In genomic region chr6:150878347-150879213, GRCh38 we compare ENCODE assay signal across 23 cellular contexts. TPM values are rescaled to one million over a fixed set of nuclear protein-coding genes. Genes with fewer than 3 reads are reported as not detected.
DNase-seq lines count a peak whose midpoint lies in the region; ATAC-seq and TF ChIP-seq lines count a peak whose summit lies in the region.
"Had no signal": no experiment of that assay in that cellular context is flagged by ENCODE, and none has a peak within 500 bp of the region (broad histone marks: within the 10 kb centered on the region; RNA-seq: fewer than 3 reads in every experiment).

No MANE protein-coding gene starts in this region.

- peak overlapping the region; percentile 51; the same call in 1 of the 2 replicates for H3K27ac Mint-ChIP-seq in HFFc6
- peak overlapping the region; percentile 91 for H3K27ac Mint-ChIP-seq in endodermal cell
- peak overlapping the region in 2 of 3 experiments; percentile 29 to 76 for H3K27ac Mint-ChIP-seq in nephron
- no peak overlapping the region for H3K27ac Mint-ChIP-seq in activated T-cell treated with anti-CD3 and anti-CD28 coated beads, Interleukin-2, amount 50 U/mL, for 24 hours
- H3K27ac Mint-ChIP-seq: activated CD4-positive, alpha-beta memory T cell treated with anti-CD3 and anti-CD28 coated beads for 36 hours; CD4-positive, alpha-beta T cell; immature natural killer cell; natural killer cell treated with Interleukin-12 subunit alpha and Interleukin-12 subunit beta and Interleukin-15 and Interleukin-18, amount 100 ng/mL, for 72 hours had no signal

- peaks cover 39% of the 10 kb centered on the region for H3K36me3 Mint-ChIP-seq in HFFc6 (ENCODE audit: low read depth)
- H3K36me3 Mint-ChIP-seq in endodermal cell (ENCODE audit: low read depth) = peaks cover 26% of the 10 kb centered on the region
- peaks cover 28% of the 10 kb centered on the region for H3K36me3 Mint-ChIP-seq in nephron (ENCODE audit: low read depth)
- H3K36me3 Mint-ChIP-seq in activated T-cell treated with anti-CD3 and anti-CD28 coated beads, Interleukin-2, amount 50 U/mL, for 24 hours (ENCODE audit: low read depth) = peaks cover 97% of the 10 kb centered on the region
- H3K36me3 Mint-ChIP-seq: natural killer cell treated with Interleukin-12 subunit alpha and Interleukin-12 subunit beta and Interleukin-15 and Interleukin-18, amount 100 ng/mL, for 72 hours had no signal

- H3K9ac ChIP-seq in endodermal cell (ENCODE audit: extremely low read depth, low read length, poor library complexity, severe bottlenecking) = no peak overlapping the region

- H3K4me1 Mint-ChIP-seq in HFFc6 (ENCODE audit: low read depth) (peaks cover 63% of the 10 kb centered on the region), endodermal cell (peaks cover 47% of the 10 kb centered on the region), nephron (peaks cover 70% of the 10 kb centered on the region)
- H3K4me1 Mint-ChIP-seq in activated T-cell treated with anti-CD3 and anti-CD28 coated beads, Interleukin-2, amount 50 U/mL, for 24 hours (ENCODE audit: low read depth) = no peaks in the 10 kb centered on the region
- H3K4me1 Mint-ChIP-seq: immature natural killer cell had no signal

- no peak for ATAC-seq in GM18520 (IDR thresholded peaks at IDR 0.05; ENCODE audit: unreplicated experiment)
- ATAC-seq: left ventricle myocardium superior; natural killer cell treated with Interleukin-12 subunit alpha and Interleukin-12 subunit beta and Interleukin-15 and Interleukin-18, amount 100 ng/mL, for 72 hours had no signal

- H3K9me3 Mint-ChIP-seq in HFFc6 = no peaks in the 10 kb centered on the region
- H3K9me3 Mint-ChIP-seq in endodermal cell = no peaks in the 10 kb centered on the region
- H3K9me3 Mint-ChIP-seq in nephron = no peaks in the 10 kb centered on the region
- H3K9me3 Mint-ChIP-seq in activated T-cell treated with anti-CD3 and anti-CD28 coated beads, Interleukin-2, amount 50 U/mL, for 24 hours = no peaks in the 10 kb centered on the region
- H3K9me3 Mint-ChIP-seq: activated CD4-positive, alpha-beta memory T cell treated with anti-CD3 and anti-CD28 coated beads for 36 hours; CD4-positive, alpha-beta T cell; immature natural killer cell; natural killer cell treated with Interleukin-12 subunit alpha and Interleukin-12 subunit beta and Interleukin-15 and Interleukin-18, amount 100 ng/mL, for 72 hours had no signal

- H3K4me3 ChIP-seq in endodermal cell (ENCODE audit: low read length) = no peak overlapping the region
- H3K4me3 ChIP-seq in WERI-Rb-1 (ENCODE audit: low read depth, low read length) = no peak overlapping the region
- H3K4me3 ChIP-seq: breast epithelium, prostate gland, uterus had no signal

- peaks cover 47% of the 10 kb centered on the region for H3K36me3 ChIP-seq in endodermal cell (ENCODE audit: control insufficient read depth, insufficient read depth, low read length)
- peaks cover 21% of the 10 kb centered on the region for H3K36me3 ChIP-seq in WERI-Rb-1
- H3K36me3 ChIP-seq: breast epithelium, prostate gland, uterus had no signal

- peaks cover 5% of the 10 kb centered on the region for H3K27me3 Mint-ChIP-seq in HFFc6 (ENCODE audit: insufficient read depth)
- no peaks in the 10 kb centered on the region for H3K27me3 Mint-ChIP-seq in endodermal cell (ENCODE audit: insufficient read depth)
- H3K27me3 Mint-ChIP-seq in nephron (ENCODE audit: low read depth) = no peaks in the 10 kb centered on the region
- no peaks in the 10 kb centered on the region for H3K27me3 Mint-ChIP-seq in activated T-cell treated with anti-CD3 and anti-CD28 coated beads, Interleukin-2, amount 50 U/mL, for 24 hours
- H3K27me3 Mint-ChIP-seq: activated CD4-positive, alpha-beta memory T cell treated with anti-CD3 and anti-CD28 coated beads for 36 hours; CD4-positive, alpha-beta T cell; natural killer cell treated with Interleukin-12 subunit alpha and Interleukin-12 subunit beta and Interleukin-15 and Interleukin-18, amount 100 ng/mL, for 72 hours had no signal

- H3K4me3 Mint-ChIP-seq in HFFc6 (no peak overlapping the region), endodermal cell (peak overlapping the region; percentile 23), nephron (peak overlapping the region in 1 of 3 experiments; percentile 31)
- H3K4me3 Mint-ChIP-seq in activated T-cell treated with anti-CD3 and anti-CD28 coated beads, Interleukin-2, amount 50 U/mL, for 24 hours = no peak overlapping the region
- H3K4me3 Mint-ChIP-seq: activated CD4-positive, alpha-beta memory T cell treated with anti-CD3 and anti-CD28 coated beads for 36 hours; CD4-positive, alpha-beta T cell; immature natural killer cell; natural killer cell treated with Interleukin-12 subunit alpha and Interleukin-12 subunit beta and Interleukin-15 and Interleukin-18, amount 100 ng/mL, for 72 hours had no signal

- no peaks in the 10 kb centered on the region for H3K9me3 ChIP-seq in endodermal cell (ENCODE audit: control insufficient read depth, low read length)
- H3K9me3 ChIP-seq in WERI-Rb-1 (ENCODE audit: severe bottlenecking) = no peaks in the 10 kb centered on the region
- H3K9me3 ChIP-seq: breast epithelium, prostate gland, uterus had no signal

- TF ChIP-seq CTCF in HFFc6 (IDR thresholded peaks at IDR 0.05) = no peak
- no peak for TF ChIP-seq CTCF in endodermal cell (conservative IDR thresholded peaks at IDR 0.05)
- TF ChIP-seq CTCF in nephron (IDR thresholded peaks at IDR 0.05; ENCODE audit: unreplicated experiment in 3 of 3) = no peak
- no peak for TF ChIP-seq CTCF in WERI-Rb-1 (IDR thresholded peaks at IDR 0.05; ENCODE audit: low read depth, low read length)

- H3K27me3 ChIP-seq in endodermal cell (ENCODE audit: control insufficient read depth, insufficient read depth, low read length, poor library complexity, severe bottlenecking) (no peaks in the 10 kb centered on the region), WERI-Rb-1 (ENCODE audit: insufficient read depth, low read depth, severe bottlenecking) (no peaks in the 10 kb centered on the region)
- H3K27me3 ChIP-seq: breast epithelium, uterus had no signal

- DNase-seq in ELF-1 (ENCODE audit: low read depth, low spot score) = peak; percentile 81
- no peak for DNase-seq in HFFc6
- peak; percentile 83 for DNase-seq in endodermal cell
- no peak for DNase-seq in AG08395 (ENCODE audit: low spot score)
- no peak for DNase-seq in activated T-cell treated with anti-CD3 and anti-CD28 coated beads, Interleukin-2, amount 50 U/mL, for 24 hours
- DNase-seq in WERI-Rb-1 = no peak
- DNase-seq: activated CD4-positive, alpha-beta memory T cell treated with anti-CD3 and anti-CD28 coated beads for 36 hours; activated gamma-delta T cell; activated T-cell treated with anti-CD3 and anti-CD28 coated beads for 4 hours; CD4-positive, alpha-beta T cell; immature natural killer cell; KG1; left ventricle myocardium superior; NCI-H1436 treated with DMSO at 0.1 percent for 48 hours; NCI-H2171 treated with DMSO at 0.1 percent for 48 hours; NCI-H526 treated with DMSO at 0.1 percent for 48 hours; T-helper 9 cell; uterus had no signal

- peak overlapping the region; percentile 60 for H3K27ac ChIP-seq in endodermal cell (ENCODE audit: low read depth, low read length)
- no peak overlapping the region for H3K27ac ChIP-seq in WERI-Rb-1
- H3K27ac ChIP-seq: breast epithelium, prostate gland, uterus had no signal

- H3K4me1 ChIP-seq in endodermal cell (ENCODE audit: control insufficient read depth, insufficient read depth, low read length) = peaks cover 22% of the 10 kb centered on the region
- H3K4me1 ChIP-seq: breast epithelium, prostate gland had no signal

- 35 to 40% methylated on average over 4 to 7 of the region's 9 CpGs for WGBS in endodermal cell (ENCODE audit: insufficient coverage in 1 of 2, insufficient read length in 1 of 2), 2 experiments

RNA-seq across cellular contexts. Expression of gene MTHFD1L, which starts 13.1 kb away (rescaled TPM):
- total RNA-seq in HFFc6 (2021; fragmentation: NEBNext Ultra II Directional; extraction: Animal tissue kit (Norgen Biotek cat#: 25700)) = 10 to 100 TPM; 67.5 to 88.7 (median 80.9) TPM
- 10 to 100 TPM; 70.2 to 72.6 TPM for total RNA-seq in endodermal cell
- polyA plus RNA-seq in endodermal cell (2013, experiment 1 of 2) = 47.8 TPM
- 37.2 TPM for polyA plus RNA-seq in endodermal cell (2013, experiment 2 of 2)

Comparison
In these comparisons a context has a peak if more than half of its experiments do, and no peak if none do; other contexts are left out.
1. DNase-seq: peak in ELF-1 (single experiment) and endodermal cell (single experiment); none in HFFc6 (single experiment), AG08395 (single experiment), activated T-cell treated with anti-CD3 and anti-CD28 coated beads, Interleukin-2, amount 50 U/mL, for 24 hours (single experiment) and WERI-Rb-1 (single experiment).